In genomic region chr3:134636406-134636805, GRCh38 we compare ENCODE assay signal across 19 cellular contexts. TPM values are rescaled to one million over a fixed set of nuclear protein-coding genes. Genes with fewer than 3 reads are reported as not detected.
A peak's percentile ranks its signal among the peaks of the same experiment; 100 is the strongest.
DNase-seq lines count a peak whose midpoint lies in the region; ATAC-seq, FAIRE-seq and TF ChIP-seq lines count a peak whose summit lies in the region.
"Had no signal": no experiment of that assay in that cellular context is flagged by ENCODE, and none has a peak within 500 bp of the region (broad histone marks: within the 10 kb centered on the region; RNA-seq: fewer than 3 reads in every experiment).

No MANE protein-coding gene starts in this region.

- H3K4me3 Mint-ChIP-seq in H9, result no peak overlapping the region
- H3K4me3 Mint-ChIP-seq: CD4-positive, alpha-beta memory T cell had no signal

- no peak overlapping the region for H2BK12ac ChIP-seq in H9 (ENCODE audit: insufficient read length, low read depth, low read length)

- H3K9ac ChIP-seq in HepG2 (ENCODE audit: insufficient read depth, low read depth, low read length) (no peak overlapping the region), H9 (ENCODE audit: extremely low read depth, insufficient read length, low read length) (no peak overlapping the region)

- no peak overlapping the region for H4K91ac ChIP-seq in H9 (ENCODE audit: insufficient read length, low read depth, low read length)

- H3K27ac Mint-ChIP-seq in H9, result no peak overlapping the region
- H3K27ac Mint-ChIP-seq: CD4-positive, alpha-beta memory T cell had no signal

- no peak for DNase-seq in HepG2 (ENCODE audit: low spot score)
- DNase-seq in right lobe of liver, result no peak
- DNase-seq in H9, result peak; percentile 15
- DNase-seq in islet precursor cell, result peak; percentile 38
- DNase-seq in activated CD8-positive, alpha-beta memory T cell treated with anti-CD3 and anti-CD28 coated beads for 24 hours, result no peak
- DNase-seq: C1 segment of cervical spinal cord; Calu3; CD4-positive, alpha-beta memory T cell; COR-L47; DMS153; DND-41; H7 had no signal

- H3K4me2 ChIP-seq in HepG2 (ENCODE audit: low read depth, low read length), result no peak overlapping the region
- no peak overlapping the region for H3K4me2 ChIP-seq in H9 (ENCODE audit: insufficient read depth, insufficient read length, low read length)

- H3K23me2 ChIP-seq in H9 (ENCODE audit: insufficient read length, low read depth, low read length, poor library complexity, severe bottlenecking), result no peaks in the 10 kb centered on the region

- H3K36me3 Mint-ChIP-seq in H9 (ENCODE audit: insufficient read depth in 1 of 3, low read depth in 3 of 3), result peaks cover 0 to 3% (median 0%) of the 10 kb centered on the region in 3 experiments; a peak in 1 of 7 replicates
- H3K36me3 Mint-ChIP-seq: CD4-positive, alpha-beta memory T cell had no signal

- no peak overlapping the region for H2BK20ac ChIP-seq in H9 (ENCODE audit: low read depth, low read length, poor library complexity, severe bottlenecking)

- no peak for TF ChIP-seq EP300 in HepG2 (IDR thresholded peaks at IDR 0.05; ENCODE audit: low read depth in 2 of 2, low read length in 2 of 2)
- TF ChIP-seq EP300 in HepG2 (CRISPR knock-in tag; IDR thresholded peaks at IDR 0.05; ENCODE audit: borderline replicate concordance), result no peak

- H3K27me3 Mint-ChIP-seq in H9 (ENCODE audit: low read depth), result peaks cover 22% of the 10 kb centered on the region

- H3K27me3 ChIP-seq in HepG2 (ENCODE audit: control insufficient read depth in 1 of 2, insufficient read depth in 2 of 2, low read length in 2 of 2) (no peaks in the 10 kb centered on the region), right lobe of liver (no peaks in the 10 kb centered on the region), H9 (ENCODE audit: insufficient read depth, low read length) (no peaks in the 10 kb centered on the region; the same call in 1 of the 2 replicates)

- no peak overlapping the region for H2AFZ ChIP-seq in HepG2 (ENCODE audit: low read length)
- H2AFZ ChIP-seq in H9 (ENCODE audit: low read length), result no peak overlapping the region

- no peak overlapping the region for H2BK15ac ChIP-seq in H9 (ENCODE audit: low read depth, low read length)

- in situ Hi-C loops in HepG2 (cut with HindIII; ENCODE audit: extremely low pct_ligation_motif_present, low pct_unique_long_range_greater_than_20kb), result no loop called here

- intact Hi-C loops in HepG2 (cut with micrococcal nuclease; ENCODE audit: unreplicated experiment) (no loop called here), right lobe of liver (cut with DNase I) (no loop called here)

- no peak overlapping the region for H3K56ac ChIP-seq in H9 (ENCODE audit: insufficient read length, low read depth, low read length)

- H2BK120ac ChIP-seq in H9 (ENCODE audit: low read depth, low read length, poor library complexity, severe bottlenecking), result no peak overlapping the region

- H3K18ac ChIP-seq in H9 (ENCODE audit: insufficient read length, low read depth, low read length), result no peak overlapping the region

- no peak overlapping the region for H3K4ac ChIP-seq in H9 (ENCODE audit: low read depth, low read length)

- H4K20me1 ChIP-seq in HepG2 (ENCODE audit: insufficient read depth, low read length) (no peaks in the 10 kb centered on the region; the same call in 1 of the 2 replicates), H9 (ENCODE audit: control insufficient read depth, insufficient read depth, insufficient read length) (no peaks in the 10 kb centered on the region)

- H2AK5ac ChIP-seq in H9 (ENCODE audit: insufficient read length, low read length), result no peak overlapping the region

- H2BK5ac ChIP-seq in H9 (ENCODE audit: insufficient read length, low read length), result no peak overlapping the region

- no peak for TF ChIP-seq POLR2A in HepG2 (IDR thresholded peaks at IDR 0.05; ENCODE audit: insufficient read depth in 1 of 2, low read depth in 2 of 2, low read length in 2 of 2)
- no peak for TF ChIP-seq POLR2A in right lobe of liver (IDR thresholded peaks at IDR 0.05)

- H3T11ph ChIP-seq in H9 (ENCODE audit: low read length), result no peak overlapping the region

- H3K4me1 ChIP-seq in HepG2 (ENCODE audit: insufficient read depth, low read length) (peaks cover 8% of the 10 kb centered on the region), right lobe of liver (no peaks in the 10 kb centered on the region), H9 (ENCODE audit: insufficient read depth, low read length) (peaks cover 4% of the 10 kb centered on the region; the same call in 1 of the 2 replicates)

- no peak overlapping the region for H4K5ac ChIP-seq in H9 (ENCODE audit: insufficient read length, low read depth, low read length)

- H3K79me2 ChIP-seq in HepG2 (ENCODE audit: insufficient read depth, low read length) (no peaks in the 10 kb centered on the region), H9 (ENCODE audit: insufficient read depth, low read length) (no peaks in the 10 kb centered on the region)

- BruUV-seq in HepG2 (replicated peaks; lab: Mats Ljungman, UMichigan), result no TSS peak

- no peak for FAIRE-seq in HepG2 (lab: Jason Lieb, UNC)
- FAIRE-seq: G401.6, GM12892, H1 had no signal

- H3K27ac ChIP-seq in HepG2 (ENCODE audit: extremely low read length, insufficient read depth, low read length) (no peak overlapping the region), right lobe of liver (no peak overlapping the region), H9 (ENCODE audit: insufficient read length, low read depth, low read length) (no peak overlapping the region)

- ATAC-seq in HepG2 (no peak), right lobe of liver (no peak), HG03095 (IDR thresholded peaks at IDR 0.05; ENCODE audit: unreplicated experiment) (no peak)
- ATAC-seq: HCT116 had no signal

- H4K8ac ChIP-seq in H9 (replicated peaks; ENCODE audit: insufficient read length, low read depth, low read length), result no peak overlapping the region

- peaks cover 18 to 21% of the 10 kb centered on the region in 2 experiments for H3K4me1 Mint-ChIP-seq in H9
- H3K4me1 Mint-ChIP-seq: CD4-positive, alpha-beta memory T cell had no signal

- no peak for TF ChIP-seq CTCF in HepG2 (CRISPR knock-in tag; IDR thresholded peaks at IDR 0.05)
- TF ChIP-seq CTCF in right lobe of liver (IDR thresholded peaks at IDR 0.05), result no peak
- no peak for TF ChIP-seq CTCF in H9 (conservative IDR thresholded peaks at IDR 0.05)

- H3K4me3 ChIP-seq in HepG2 (replicated peaks in 1 of 3; ENCODE audit: insufficient read depth in 1 of 3, low read depth in 2 of 3, low read length in 3 of 3), result no peak overlapping the region
- H3K4me3 ChIP-seq in right lobe of liver, result no peak overlapping the region

- POLR2A ChIA-PET in HepG2 (lab: Yijun Ruan, JAX), result no interaction called here

- H3K9me3 ChIP-seq in HepG2 (ENCODE audit: low read length) (no peaks in the 10 kb centered on the region), right lobe of liver (no peaks in the 10 kb centered on the region), H9 (ENCODE audit: control insufficient read depth, low read depth, low read length) (no peaks in the 10 kb centered on the region)

- no peaks in the 10 kb centered on the region for H3K79me1 ChIP-seq in H9 (ENCODE audit: insufficient read depth, low read depth, low read length, poor library complexity, severe bottlenecking)

- H3K36me3 ChIP-seq in HepG2 (replicated peaks in 1 of 2; ENCODE audit: control insufficient read depth in 1 of 2, insufficient read depth in 2 of 2, low read length in 2 of 2) (no peaks in the 10 kb centered on the region), right lobe of liver (no peaks in the 10 kb centered on the region)

- no peak for TF ChIP-seq RAD21 in HepG2 (CRISPR knock-in tag; IDR thresholded peaks at IDR 0.05)

- H3K9me3 Mint-ChIP-seq in H9, result peaks cover 6% of the 10 kb centered on the region in 2 experiments; a peak in 3 of 5 replicates

- 50% methylated on average over 1 of the region's 1 CpG for WGBS in HepG2 (ENCODE audit: low lambda C conversion rate)
- WGBS in right lobe of liver (ENCODE audit: insufficient coverage, low coverage, low lambda C conversion rate, missing lambda C conversion rate), result 86% methylated on average over 1 of the region's 1 CpG
- WGBS in H9 (ENCODE audit: extremely low coverage, insufficient read length, low lambda C conversion rate), result no CpG with 5 or more reads among the region's 1 CpG

- H3K23ac ChIP-seq in H9 (ENCODE audit: insufficient read length, low read depth, low read length), result no peak overlapping the region

- no peak overlapping the region; the same call in 1 of the 2 replicates for H3K14ac ChIP-seq in H9 (ENCODE audit: insufficient read depth, low read length)

- CTCF ChIA-PET in HepG2 (lab: Yijun Ruan, JAX; ENCODE audit: low intra/inter-chr PET ratio, low total read pairs), result no interaction called here

TF ChIP-seq in HepG2, 621 proteins besides CTCF, POLR2A, EP300 and RAD21:
- no peak for TF ChIP-seq MIXL1 (CRISPR knock-in tag; IDR thresholded peaks at IDR 0.05)
- TF ChIP-seq ZNF841 (CRISPR knock-in tag; IDR thresholded peaks at IDR 0.05; ENCODE audit: borderline replicate concordance), result no peak
- TF ChIP-seq HNF4A (CRISPR knock-in tag; IDR thresholded peaks at IDR 0.05), result 0 out of 2 replicates have a peak, but pooled peaks have one; percentile 0

RNA-seq across cellular contexts. Expression of gene KY, which starts 14.4 kb away (rescaled TPM):
- total RNA-seq in HepG2 (2016; rRNA removed; fragmentation: Illumina TruSeq; extraction: Trizol), result not detected in 2 replicates
- not detected in 2 replicates for total RNA-seq in HepG2 (2016; cell fraction: cytosol; rRNA removed; fragmentation: Illumina TruSeq; extraction: Trizol; ENCODE audit: low read depth)
- total RNA-seq in HepG2 (2016; cell fraction: insoluble cytoplasmic fraction; rRNA removed; fragmentation: Illumina TruSeq; extraction: Trizol), result not detected in 2 replicates
- total RNA-seq in HepG2 (2016; cell fraction: membrane; rRNA removed; fragmentation: Illumina TruSeq; extraction: Trizol), result not detected in 2 replicates
- not detected in 2 replicates for total RNA-seq in HepG2 (2016; cell fraction: nucleus; rRNA removed; fragmentation: Illumina TruSeq; extraction: Trizol)
- not detected in 2 replicates for polyA plus RNA-seq in HepG2 (2011; rRNA removed)
- polyA plus RNA-seq in HepG2 (2011; cell fraction: cytosol; rRNA removed), result not detected in 2 replicates
- polyA plus RNA-seq in HepG2 (2011; cell fraction: nucleus; rRNA removed), result not detected in 2 replicates
- polyA plus RNA-seq in HepG2 (2012), result not detected in 2 replicates
- polyA plus RNA-seq in HepG2 (2016; cell fraction: cytosol; fragmentation: Illumina TruSeq; extraction: Trizol; ENCODE audit: low read depth), result not detected in 2 replicates
- polyA plus RNA-seq in HepG2 (2016; cell fraction: insoluble cytoplasmic fraction; fragmentation: Illumina TruSeq; extraction: Trizol; ENCODE audit: low read depth), result not detected in 2 replicates
- not detected in 2 replicates for polyA plus RNA-seq in HepG2 (2016; cell fraction: membrane; fragmentation: Illumina TruSeq; extraction: Trizol; ENCODE audit: low read depth)
- not detected in 2 replicates for polyA plus RNA-seq in HepG2 (2016; cell fraction: nucleus; fragmentation: Illumina TruSeq; extraction: Trizol; ENCODE audit: insufficient read depth, low read depth)
- 0.05 TPM in 1 of 2 replicates, not detected in the other for polyA minus RNA-seq in HepG2 (2011; rRNA and poly(A)+ RNA removed; ENCODE audit: low replicate concordance)
- not detected in 2 replicates for polyA minus RNA-seq in HepG2 (2011; cell fraction: cytosol; rRNA and poly(A)+ RNA removed)
- not detected in 2 replicates for polyA minus RNA-seq in HepG2 (2011; cell fraction: nucleus; rRNA and poly(A)+ RNA removed)
- total RNA-seq in right lobe of liver, result not detected
- not detected in 2 replicates for total RNA-seq in H9 (2021)
- total RNA-seq: A172; A673; Calu3; CD4-positive, alpha-beta memory T cell; H1 had no signal
- polyA plus RNA-seq: CD4-positive, alpha-beta memory T cell; H1 had no signal

Comparison
In these comparisons a context has a peak if more than half of its experiments do, and no peak if none do; other contexts are left out.
1. DNase-seq: peak in H9 (single experiment) and islet precursor cell (single experiment); none in HepG2 (single experiment), right lobe of liver (0 of 3) and activated CD8-positive, alpha-beta memory T cell treated with anti-CD3 and anti-CD28 coated beads for 24 hours (single experiment).